ENCODE assay signal across 12 cellular contexts in the genomic region with DNA sequence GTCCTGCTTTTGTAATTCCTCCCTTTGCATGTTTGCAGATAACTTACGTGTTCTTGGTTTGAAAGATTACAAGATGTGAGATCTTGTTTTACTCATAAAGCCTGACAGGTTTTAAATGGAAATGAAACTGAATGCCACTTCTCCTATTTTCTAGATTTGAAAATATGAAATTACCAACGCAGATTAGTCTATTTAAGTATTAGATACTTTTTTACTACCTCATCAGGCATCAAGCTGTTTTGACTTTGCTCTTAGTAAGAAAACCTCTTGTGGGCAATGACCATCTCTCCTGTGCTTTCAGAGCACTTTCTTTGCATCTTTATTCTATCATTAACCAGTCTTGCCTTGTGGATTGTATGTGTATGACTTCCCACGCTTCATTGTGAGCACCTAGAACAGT. TPM values are rescaled to one million over a fixed set of nuclear protein-coding genes. Genes with fewer than 3 reads are reported as not detected.
A peak's percentile ranks its signal among the peaks of the same experiment; 100 is the strongest.
DNase-seq lines count a peak whose midpoint lies in the region; ATAC-seq and TF ChIP-seq lines count a peak whose summit lies in the region.
"Had no signal": no experiment of that assay in that cellular context is flagged by ENCODE, and none has a peak within 500 bp of the region (broad histone marks: within the 10 kb centered on the region; RNA-seq: fewer than 3 reads in every experiment).

No MANE protein-coding gene starts in this region.

- peak overlapping the region; percentile 49; the same call in 1 of the 2 replicates for H2AFZ ChIP-seq in OCI-LY7 (ENCODE audit: low read length)

- peaks cover 61% of the 10 kb centered on the region for H3K4me1 ChIP-seq in OCI-LY7 (ENCODE audit: insufficient read depth, low read length, poor library complexity, severe bottlenecking)

- H3K27ac ChIP-seq in OCI-LY7 (ENCODE audit: low read depth, low read length, poor library complexity, severe bottlenecking): peak overlapping the region; percentile 84

- no peaks in the 10 kb centered on the region for H3K27me3 Mint-ChIP-seq in activated T-cell treated with anti-CD3 and anti-CD28 coated beads, Interleukin-2, amount 50 U/mL, for 72 hours (ENCODE audit: low read depth)
- H3K27me3 Mint-ChIP-seq in stimulated activated memory B cell treated with anti-CD40 and anti-IgM and Interleukin-4, amounts not matched to agents 10 μg/mL and 1 μg/mL and 100 μg/mL, for 72 hours: no peaks in the 10 kb centered on the region

- H3K4me3 ChIP-seq in OCI-LY7 (ENCODE audit: low read depth, low read length, poor library complexity, severe bottlenecking): peak overlapping the region; percentile 79

- H3K9me3 Mint-ChIP-seq in activated T-cell treated with anti-CD3 and anti-CD28 coated beads, Interleukin-2, amount 50 U/mL, for 72 hours: no peaks in the 10 kb centered on the region
- no peaks in the 10 kb centered on the region for H3K9me3 Mint-ChIP-seq in stimulated activated memory B cell treated with anti-CD40 and anti-IgM and Interleukin-4, amounts not matched to agents 10 μg/mL and 1 μg/mL and 100 μg/mL, for 72 hours

- peak overlapping the region; percentile 79 for H3K27ac Mint-ChIP-seq in activated T-cell treated with anti-CD3 and anti-CD28 coated beads, Interleukin-2, amount 50 U/mL, for 72 hours
- H3K27ac Mint-ChIP-seq in stimulated activated memory B cell treated with anti-CD40 and anti-IgM and Interleukin-4, amounts not matched to agents 10 μg/mL and 1 μg/mL and 100 μg/mL, for 72 hours: peak overlapping the region; percentile 99

- CTCF ChIA-PET in OCI-LY7 (lab: Charles Lee; ENCODE audit: unreplicated experiment): no interaction called here

- H3K4me1 Mint-ChIP-seq in activated T-cell treated with anti-CD3 and anti-CD28 coated beads, Interleukin-2, amount 50 U/mL, for 72 hours (ENCODE audit: low read depth): peaks cover 54% of the 10 kb centered on the region
- H3K4me1 Mint-ChIP-seq in stimulated activated memory B cell treated with anti-CD40 and anti-IgM and Interleukin-4, amounts not matched to agents 10 μg/mL and 1 μg/mL and 100 μg/mL, for 72 hours: peaks cover 46% of the 10 kb centered on the region

- H3K4me2 ChIP-seq in OCI-LY7 (ENCODE audit: low read length): peak overlapping the region; percentile 96

- intact Hi-C loops in OCI-LY7 (cut with micrococcal nuclease; ENCODE audit: unreplicated experiment): loop anchor here (1.0 kb wide), 2 partner anchors 86 to 338 kb away; a partner anchor contains a TSS

- H3K79me2 ChIP-seq in OCI-LY7 (ENCODE audit: insufficient read depth, low read depth, low read length): peaks cover 83% of the 10 kb centered on the region

- peak overlapping the region; percentile 59 to 95 for H3K4me3 Mint-ChIP-seq in activated T-cell treated with anti-CD3 and anti-CD28 coated beads, Interleukin-2, amount 50 U/mL, for 72 hours
- peak overlapping the region; percentile 89 for H3K4me3 Mint-ChIP-seq in stimulated activated memory B cell treated with anti-CD40 and anti-IgM and Interleukin-4, amounts not matched to agents 10 μg/mL and 1 μg/mL and 100 μg/mL, for 72 hours

- TF ChIP-seq CTCF in OCI-LY7 (conservative IDR thresholded peaks at IDR 0.05; ENCODE audit: low read length): no peak

- no peaks in the 10 kb centered on the region for H3K9me3 ChIP-seq in OCI-LY7 (ENCODE audit: low read length)

- BruUV-seq in OCI-LY7 (replicated peaks; lab: Mats Ljungman, UMichigan): no TSS peak

- H3K36me3 ChIP-seq in OCI-LY7 (ENCODE audit: insufficient read depth, low read length): no peaks in the 10 kb centered on the region

- ATAC-seq in activated T-cell treated with anti-CD3 and anti-CD28 coated beads, Interleukin-2, amount 50 U/mL, for 72 hours (replicated peaks in 1 of 2): no peak
- ATAC-seq in HG02943 (IDR thresholded peaks at IDR 0.05; ENCODE audit: low read depth, unreplicated experiment): peak; percentile 31
- ATAC-seq in stimulated activated memory B cell treated with anti-CD40 and anti-IgM and Interleukin-4, amounts not matched to agents 10 μg/mL and 1 μg/mL and 100 μg/mL, for 72 hours: peak; percentile 9
- ATAC-seq: left colon had no signal

- POLR2A ChIA-PET in OCI-LY7 (lab: Charles Lee): interaction anchor here (0.5 to 4.3 kb wide), 21 partner anchors 8 to 1436 kb away, joined by 3 to 24 read pairs (median 4); a partner anchor contains a TSS

- DNase-seq in activated T-cell treated with anti-CD3 and anti-CD28 coated beads, Interleukin-2, amount 50 U/mL, for 72 hours: no peak
- no peak for DNase-seq in activated T-cell treated with anti-CD3 and anti-CD28 coated beads, Interleukin-2, amount 50 U/mL, for 1 hour
- peak; percentile 50 for DNase-seq in OCI-LY7 (ENCODE audit: low spot score)
- no peak for DNase-seq in DMS 273 treated with DMSO at 0.1 percent for 48 hours (lab: John Stamatoyannopoulos, UW)
- no peak for DNase-seq in stimulated activated CD4-positive, alpha-beta T cell treated with anti-CD3 and anti-CD28 coated beads, Interleukin-4, amount 100 ng/mL, for 4 hours
- DNase-seq in DMS114 treated with DMSO at 0.1 percent for 48 hours (lab: John Stamatoyannopoulos, UW; ENCODE audit: unreplicated experiment): no peak
- DNase-seq: activated CD4-positive, alpha-beta T cell treated with anti-CD3 and anti-CD28 coated beads, Interleukin-2, amount 50 U/mL, for 4 hours; dermis blood vessel endothelial cell; left colon; NCI-H446 had no signal

- H3K9me2 ChIP-seq in OCI-LY7 (ENCODE audit: insufficient read depth, low read length): no peaks in the 10 kb centered on the region

- H4K20me1 ChIP-seq in OCI-LY7 (ENCODE audit: insufficient read depth, low read length): no peaks in the 10 kb centered on the region

- H3K36me3 Mint-ChIP-seq in activated T-cell treated with anti-CD3 and anti-CD28 coated beads, Interleukin-2, amount 50 U/mL, for 72 hours (ENCODE audit: insufficient read depth in 2 of 2): peaks cover 1 to 2% of the 10 kb centered on the region in 2 donors
- H3K36me3 Mint-ChIP-seq in stimulated activated memory B cell treated with anti-CD40 and anti-IgM and Interleukin-4, amounts not matched to agents 10 μg/mL and 1 μg/mL and 100 μg/mL, for 72 hours: peaks cover 26% of the 10 kb centered on the region

RNA-seq across cellular contexts. Expression of a gene that starts 3.5 kb away (rescaled TPM):
- total RNA-seq in activated T-cell treated with anti-CD3 and anti-CD28 coated beads, Interleukin-2, amount 50 U/mL, for 72 hours: 10 to 100 TPM; 34.8 to 43.6 TPM
- total RNA-seq in OCI-LY7 (2014; rRNA removed; shearing (Covaris generic)): 43.0 and 76.6 TPM in 2 replicates
- 79.4 and 86.8 TPM in 2 replicates for total RNA-seq in OCI-LY7 (2022)

Comparison
In these comparisons a context has a peak if more than half of its experiments do, and no peak if none do; other contexts are left out.
1. ATAC-seq: peak in HG02943 (single experiment) and stimulated activated memory B cell treated with anti-CD40 and anti-IgM and Interleukin-4, amounts not matched to agents 10 μg/mL and 1 μg/mL and 100 μg/mL, for 72 hours (single experiment); none in activated T-cell treated with anti-CD3 and anti-CD28 coated beads, Interleukin-2, amount 50 U/mL, for 72 hours (0 of 2).